20 cellular contexts compared by ENCODE assay signal in the genomic region with DNA sequence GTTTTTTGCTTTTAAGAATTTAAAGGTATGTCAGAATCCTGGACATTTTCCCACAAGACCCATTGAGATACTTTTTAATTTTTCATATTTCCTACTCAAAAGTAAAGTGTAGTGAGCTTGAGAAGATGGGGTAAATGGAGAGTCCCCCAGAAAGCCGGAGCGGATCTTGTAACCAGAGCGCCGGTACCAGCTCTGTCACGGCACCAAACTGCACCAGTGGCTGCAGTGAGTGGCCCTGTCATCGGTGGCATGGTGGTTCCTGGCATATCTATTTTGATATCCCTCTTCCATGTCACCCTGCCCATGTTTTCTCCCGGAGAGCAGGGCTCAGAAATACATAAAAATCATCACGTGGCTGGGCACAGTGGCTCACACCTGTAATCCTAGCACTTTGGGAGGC. TPM values are rescaled to one million over a fixed set of nuclear protein-coding genes. Genes with fewer than 3 reads are reported as not detected.
"Had no signal": no experiment of that assay in that cellular context is flagged by ENCODE, and none has a peak within 500 bp of the region (broad histone marks: within the 10 kb centered on the region; RNA-seq: fewer than 3 reads in every experiment).

No MANE protein-coding gene starts in this region.

- H3K4me1 ChIP-seq: suprapubic skin, testis, thyroid gland, tibial artery, tibial nerve, upper lobe of left lung, uterus, vagina had no signal

- H3K36me3 Mint-ChIP-seq: stimulated activated effector memory CD8-positive, alpha-beta T cell treated with anti-CD3 and anti-CD28 coated beads, Interleukin-12 subunit alpha, Interleukin-12 subunit beta, amount 100 ng/mL, for 72 hours; stimulated activated memory B cell treated with anti-CD40 and anti-IgM and Interleukin-4, amounts not matched to agents 10 μg/mL and 1 μg/mL and 100 μg/mL, for 72 hours; stimulated activated naive B cell treated with anti-CD40 and anti-IgM and Interleukin-4, amounts not matched to agents 10 μg/mL and 1 μg/mL and 100 μg/mL, for 72 hours had no signal

- H3K36me3 ChIP-seq: stomach, suprapubic skin, thoracic aorta, thyroid gland, tibial artery, tibial nerve, transverse colon, upper lobe of left lung, uterus, vagina had no signal

- H3K27me3 ChIP-seq: testis, thyroid gland, tibial nerve, upper lobe of left lung, uterus, vagina had no signal

- H3K4me3 ChIP-seq: stomach, suprapubic skin, testis, thoracic aorta, thyroid gland, tibial artery, tibial nerve, transverse colon, upper lobe of left lung, uterus, vagina had no signal

- H3K27ac ChIP-seq: stomach, suprapubic skin, testis, thoracic aorta, thyroid gland, tibial artery, tibial nerve, transverse colon, upper lobe of left lung, uterus, vagina had no signal

- H3K4me1 Mint-ChIP-seq: stimulated activated effector memory CD8-positive, alpha-beta T cell treated with anti-CD3 and anti-CD28 coated beads, Interleukin-12 subunit alpha, Interleukin-12 subunit beta, amount 100 ng/mL, for 72 hours; stimulated activated naive CD8-positive, alpha-beta T cell treated with anti-CD3 and anti-CD28 coated beads, Interleukin-15, amount 100 ng/mL, for 72 hours had no signal

- H3K9me3 ChIP-seq: stomach, suprapubic skin, testis, thoracic aorta, thyroid gland, tibial artery, tibial nerve, transverse colon, upper lobe of left lung, uterus, vagina had no signal

- H3K27ac Mint-ChIP-seq: stimulated activated effector memory CD8-positive, alpha-beta T cell treated with anti-CD3 and anti-CD28 coated beads, Interleukin-12 subunit alpha, Interleukin-12 subunit beta, amount 100 ng/mL, for 72 hours; stimulated activated memory B cell treated with anti-CD40 and anti-IgM and Interleukin-4, amounts not matched to agents 10 μg/mL and 1 μg/mL and 100 μg/mL, for 72 hours; stimulated activated naive B cell treated with anti-CD40 and anti-IgM and Interleukin-4, amounts not matched to agents 10 μg/mL and 1 μg/mL and 100 μg/mL, for 72 hours; stimulated activated naive CD8-positive, alpha-beta T cell treated with anti-CD3 and anti-CD28 coated beads, Interleukin-15, amount 100 ng/mL, for 72 hours; stimulated activated naive CD8-positive, alpha-beta T cell treated with anti-CD3 and anti-CD28 coated beads, Interleukin-15, Interleukin-2, amounts not matched to agents 100 ng/mL and 50 ng/mL, for 24 hours; type B pancreatic cell had no signal

- H3K4me3 Mint-ChIP-seq: stimulated activated effector memory CD8-positive, alpha-beta T cell treated with anti-CD3 and anti-CD28 coated beads, Interleukin-12 subunit alpha, Interleukin-12 subunit beta, amount 100 ng/mL, for 72 hours; stimulated activated memory B cell treated with anti-CD40 and anti-IgM and Interleukin-4, amounts not matched to agents 10 μg/mL and 1 μg/mL and 100 μg/mL, for 72 hours; stimulated activated naive B cell treated with anti-CD40 and anti-IgM and Interleukin-4, amounts not matched to agents 10 μg/mL and 1 μg/mL and 100 μg/mL, for 72 hours; stimulated activated naive CD8-positive, alpha-beta T cell treated with anti-CD3 and anti-CD28 coated beads, Interleukin-15, amount 100 ng/mL, for 72 hours; stimulated activated naive CD8-positive, alpha-beta T cell treated with anti-CD3 and anti-CD28 coated beads, Interleukin-15, Interleukin-2, amounts not matched to agents 100 ng/mL and 50 ng/mL, for 24 hours; type B pancreatic cell had no signal

- H3K9me3 Mint-ChIP-seq: stimulated activated effector memory CD8-positive, alpha-beta T cell treated with anti-CD3 and anti-CD28 coated beads, Interleukin-12 subunit alpha, Interleukin-12 subunit beta, amount 100 ng/mL, for 72 hours; stimulated activated memory B cell treated with anti-CD40 and anti-IgM and Interleukin-4, amounts not matched to agents 10 μg/mL and 1 μg/mL and 100 μg/mL, for 72 hours; stimulated activated naive B cell treated with anti-CD40 and anti-IgM and Interleukin-4, amounts not matched to agents 10 μg/mL and 1 μg/mL and 100 μg/mL, for 72 hours; stimulated activated naive CD8-positive, alpha-beta T cell treated with anti-CD3 and anti-CD28 coated beads, Interleukin-15, amount 100 ng/mL, for 72 hours; stimulated activated naive CD8-positive, alpha-beta T cell treated with anti-CD3 and anti-CD28 coated beads, Interleukin-15, Interleukin-2, amounts not matched to agents 100 ng/mL and 50 ng/mL, for 24 hours; type B pancreatic cell had no signal

RNA-seq across cellular contexts. Expression of a gene that starts 19.3 kb away (rescaled TPM):
- total RNA-seq: subcutaneous adipose tissue, thoracic aorta, ureter, vagina had no signal

RNA-seq across cellular contexts. Expression of a gene that starts 22.2 kb away (rescaled TPM):
- total RNA-seq: stomach, subcutaneous adipose tissue, temporal lobe, testis, thoracic aorta, thyroid gland, tibial nerve, transverse colon had no signal
